10 cellular contexts compared by ENCODE assay signal in genomic region chr19:29680937-29681336, GRCh38. TPM values are rescaled to one million over a fixed set of nuclear protein-coding genes. Genes with fewer than 3 reads are reported as not detected.
DNase-seq lines count a peak whose midpoint lies in the region; TF ChIP-seq lines count a peak whose summit lies in the region.
"Had no signal": no experiment of that assay in that cellular context is flagged by ENCODE, and none has a peak within 500 bp of the region (broad histone marks: within the 10 kb centered on the region; RNA-seq: fewer than 3 reads in every experiment).

No MANE protein-coding gene starts in this region.

- POLR2A ChIA-PET in activated CD4-positive, alpha-beta T cell treated with anti-CD3 and anti-CD28 coated beads, Interleukin-2, amount 10 ng/mL, durations not matched to agents 7 days and 5 days (lab: Charles Lee) = no interaction called here

- intact Hi-C loops in esophagus squamous epithelium (cut with DNase I) = no loop called here
- intact Hi-C loops in stomach (cut with DNase I; ENCODE audit: low total_unique reads) = no loop called here

- peaks cover 19 to 78% (median 59%) of the 10 kb centered on the region in 3 donors for H3K4me1 ChIP-seq in esophagus squamous epithelium
- H3K4me1 ChIP-seq in stomach = peaks cover 57 to 76% (median 66%) of the 10 kb centered on the region in 4 donors

- CTCF ChIA-PET in activated CD4-positive, alpha-beta T cell treated with anti-CD3 and anti-CD28 coated beads, Interleukin-2, amount 10 ng/mL, durations not matched to agents 7 days and 5 days (lab: Charles Lee) = interaction anchor here (1.2 to 4.0 kb wide), 6 partner anchors 9 to 71 kb away, joined by 3 to 25 read pairs (median 8); no protein-coding TSS in a partner anchor

- peaks cover 22% of the 10 kb centered on the region for H3K36me3 Mint-ChIP-seq in activated CD4-positive, alpha-beta T cell treated with anti-CD3 and anti-CD28 coated beads, Interleukin-2, amount 10 ng/mL, durations not matched to agents 7 days and 5 days (ENCODE audit: low read depth)

- no peak for TF ChIP-seq EP300 in stomach (IDR thresholded peaks at IDR 0.05)

- H3K4me3 ChIP-seq in esophagus squamous epithelium = peak overlapping the region in 1 of 4 donors; percentile 11
- no peak overlapping the region for H3K4me3 ChIP-seq in stomach
- H3K4me3 ChIP-seq: ovary had no signal

- H3K9me3 ChIP-seq in esophagus squamous epithelium (no peaks in the 10 kb centered on the region), stomach (no peaks in the 10 kb centered on the region)
- H3K9me3 ChIP-seq: ovary had no signal

- no peaks in the 10 kb centered on the region for H3K27me3 ChIP-seq in esophagus squamous epithelium
- no peaks in the 10 kb centered on the region for H3K27me3 ChIP-seq in stomach
- H3K27me3 ChIP-seq: ovary had no signal

- peak overlapping the region; percentile 47 for H3K4me3 Mint-ChIP-seq in activated CD4-positive, alpha-beta T cell treated with anti-CD3 and anti-CD28 coated beads, Interleukin-2, amount 10 ng/mL, durations not matched to agents 7 days and 5 days

- H3K9me3 Mint-ChIP-seq in activated CD4-positive, alpha-beta T cell treated with anti-CD3 and anti-CD28 coated beads, Interleukin-2, amount 10 ng/mL, durations not matched to agents 7 days and 5 days = no peaks in the 10 kb centered on the region

- H3K4me1 Mint-ChIP-seq in activated CD4-positive, alpha-beta T cell treated with anti-CD3 and anti-CD28 coated beads, Interleukin-2, amount 10 ng/mL, durations not matched to agents 7 days and 5 days = peaks cover 70% of the 10 kb centered on the region

- peak overlapping the region; percentile 86; the same call in 1 of the 2 replicates for H3K27ac ChIP-seq in VCaP
- H3K27ac ChIP-seq in esophagus squamous epithelium = peak overlapping the region; percentile 48 to 84 (median 76)
- peak overlapping the region in 4 of 5 donors; percentile 27 to 75 (median 50) for H3K27ac ChIP-seq in stomach
- H3K27ac ChIP-seq: ovary had no signal

- peak overlapping the region; percentile 87 for H3K27ac Mint-ChIP-seq in activated CD4-positive, alpha-beta T cell treated with anti-CD3 and anti-CD28 coated beads, Interleukin-2, amount 10 ng/mL, durations not matched to agents 7 days and 5 days

- H3K36me3 ChIP-seq in esophagus squamous epithelium = peaks cover 0 to 21% (median 2%) of the 10 kb centered on the region in 3 donors
- peaks cover 7 to 26% (median 14%) of the 10 kb centered on the region in 4 donors for H3K36me3 ChIP-seq in stomach
- H3K36me3 ChIP-seq: ovary had no signal

- no peak for DNase-seq in activated CD4-positive, alpha-beta T cell treated with anti-CD3 and anti-CD28 coated beads, Interleukin-2, amount 10 ng/mL, durations not matched to agents 7 days and 5 days
- DNase-seq in activated CD4-positive, alpha-beta T cell treated with anti-CD3 and anti-CD28 coated beads for 1 hour = no peak
- no peak for DNase-seq in esophagus squamous epithelium (lab: John Stamatoyannopoulos, UW)
- no peak for DNase-seq in stomach
- no peak for DNase-seq in medulla oblongata (ENCODE audit: extremely low spot score)
- DNase-seq in dedifferentiated amniotic fluid mesenchymal stem cell (ENCODE audit: extremely low spot score) = no peak
- no peak for DNase-seq in dermis blood vessel endothelial cell
- DNase-seq: ovary, SHP77 had no signal

- H3K27me3 Mint-ChIP-seq in activated CD4-positive, alpha-beta T cell treated with anti-CD3 and anti-CD28 coated beads, Interleukin-2, amount 10 ng/mL, durations not matched to agents 7 days and 5 days = no peaks in the 10 kb centered on the region

- TF ChIP-seq POLR2A in esophagus squamous epithelium (IDR thresholded peaks at IDR 0.05) (no peak), stomach (IDR thresholded peaks at IDR 0.05) (no peak)

- no peak for TF ChIP-seq CTCF in VCaP (conservative IDR thresholded peaks at IDR 0.05)
- no peak for TF ChIP-seq CTCF in esophagus squamous epithelium (IDR thresholded peaks at IDR 0.05)
- no peak for TF ChIP-seq CTCF in stomach (IDR thresholded peaks at IDR 0.05)

- WGBS in esophagus squamous epithelium, 2 donors = 63 to 78% methylated on average over 3 to 7 of the region's 7 CpGs
- 67 to 84% (median 74%) methylated on average over 6 to 7 of the region's 7 CpGs for whole genome bisulfite sequencing in stomach, 5 donors

RNA-seq across cellular contexts. Expression of gene PLEKHF1, which starts 15.7 kb away (rescaled TPM):
- 10 to 100 TPM; 49.4 to 52.1 TPM for total RNA-seq in activated CD4-positive, alpha-beta T cell treated with anti-CD3 and anti-CD28 coated beads, Interleukin-2, amount 10 ng/mL, durations not matched to agents 7 days and 5 days
- total RNA-seq in esophagus squamous epithelium (10 to 100 TPM in 3 of 4 donors, 1 to 10 TPM in 1; 4.3 to 20.8 (median 17.1) TPM), stomach (10 to 100 TPM in 1 of 5 donors, 1 to 10 TPM in 4; 1.8 to 13.6 (median 6.1) TPM), dermis blood vessel endothelial cell (12.3 and 14.2 TPM in 2 replicates)
- polyA plus RNA-seq in stomach = 1 to 10 TPM; 5.2 to 8.4 (median 6.7) TPM

RNA-seq across cellular contexts. Expression of gene C19orf12, which starts 34.1 kb away (rescaled TPM):
- total RNA-seq in activated CD4-positive, alpha-beta T cell treated with anti-CD3 and anti-CD28 coated beads, Interleukin-2, amount 10 ng/mL, durations not matched to agents 7 days and 5 days = 10 to 100 TPM; 36.5 to 38.8 TPM
- total RNA-seq in esophagus squamous epithelium = 10 to 100 TPM; 11.2 to 21.6 (median 18.3) TPM
- 10 to 100 TPM in 4 of 5 donors, 1 to 10 TPM in 1; 4.6 to 67.2 (median 33.0) TPM for total RNA-seq in stomach
- polyA plus RNA-seq in stomach = 10 to 100 TPM in 2 of 3 donors, 1 to 10 TPM in 1; 9.9 to 15.3 (median 13.7) TPM
- total RNA-seq in dermis blood vessel endothelial cell = 25.7 and 29.8 TPM in 2 replicates
